11 cellular contexts compared by ENCODE assay signal in genomic region chr7:117808273-117808868, GRCh38.
DNase-seq lines count a peak whose midpoint lies in the region; ATAC-seq and TF ChIP-seq lines count a peak whose summit lies in the region.
"Had no signal": no experiment of that assay in that cellular context is flagged by ENCODE, and none has a peak within 500 bp of the region (broad histone marks: within the 10 kb centered on the region; RNA-seq: fewer than 3 reads in every experiment).

No MANE protein-coding gene starts in this region.

- DNase-seq in BE2C = peak; percentile 63
- peak; percentile 92 for DNase-seq in NCI-H2227 (lab: John Stamatoyannopoulos, UW; ENCODE audit: unreplicated experiment)
- no peak for DNase-seq in mesothelial cell of epicardium (ENCODE audit: low spot score in 2 of 2, unreplicated experiment in 2 of 2)
- DNase-seq in T-cell = no peak
- DNase-seq in CD8-positive, alpha-beta T cell = no peak
- DNase-seq in HEK293T (ENCODE audit: extremely low spot score) = no peak
- DNase-seq: activated CD4-positive, alpha-beta T cell treated with anti-CD3 and anti-CD28 coated beads for 48 hours; gastrocnemius medialis had no signal

- H3K27me3 ChIP-seq in BE2C = no peaks in the 10 kb centered on the region
- H3K27me3 ChIP-seq in endocrine pancreas (ENCODE audit: control insufficient read depth, insufficient read depth, low read length) = no peaks in the 10 kb centered on the region
- no peaks in the 10 kb centered on the region for H3K27me3 ChIP-seq in CD8-positive, alpha-beta T cell (ENCODE audit: insufficient read depth, low read length)
- H3K27me3 ChIP-seq: gastrocnemius medialis had no signal

- H3K4me3 Mint-ChIP-seq in mesothelial cell of epicardium (no peak overlapping the region), T-cell (no peak overlapping the region)
- H3K4me3 Mint-ChIP-seq in CD8-positive, alpha-beta T cell = no peak overlapping the region

- H3K4me3 ChIP-seq in BE2C (ENCODE audit: low read depth, low read length) (peak overlapping the region; percentile 18), endocrine pancreas (ENCODE audit: control insufficient read depth, insufficient read depth, low read length) (peak overlapping the region; percentile 53)
- no peak overlapping the region for H3K4me3 ChIP-seq in CD8-positive, alpha-beta T cell (ENCODE audit: low read depth, low read length)
- H3K4me3 ChIP-seq: gastrocnemius medialis had no signal

- CTCF ChIA-PET in T-cell (lab: Charles Lee) = no interaction called here
- CTCF ChIA-PET in CD8-positive, alpha-beta T cell (lab: Charles Lee) = no interaction called here
- CTCF ChIA-PET in HEK293T (lab: Yijun Ruan, JAX) = no interaction called here

- H3K9me3 Mint-ChIP-seq in mesothelial cell of epicardium = no peaks in the 10 kb centered on the region
- H3K9me3 Mint-ChIP-seq in T-cell = peaks cover 0 to 3% (median 0%) of the 10 kb centered on the region in 3 donors
- no peaks in the 10 kb centered on the region for H3K9me3 Mint-ChIP-seq in CD8-positive, alpha-beta T cell

- intact Hi-C loops in CD8-positive, alpha-beta T cell (cut with DNase I, micrococcal nuclease) = no loop called here

- H3K27ac Mint-ChIP-seq in mesothelial cell of epicardium (peak overlapping the region; percentile 63), T-cell (no peak overlapping the region)
- no peak overlapping the region for H3K27ac Mint-ChIP-seq in CD8-positive, alpha-beta T cell

- no peak overlapping the region for H3K27ac ChIP-seq in CD8-positive, alpha-beta T cell (ENCODE audit: low read depth, low read length)
- H3K27ac ChIP-seq: gastrocnemius medialis had no signal

- no peak overlapping the region for H3K9ac ChIP-seq in endocrine pancreas (ENCODE audit: control insufficient read depth, insufficient read depth, low read length)

- H3K4me1 ChIP-seq in BE2C = peaks cover 10% of the 10 kb centered on the region
- peaks cover 13% of the 10 kb centered on the region for H3K4me1 ChIP-seq in endocrine pancreas (ENCODE audit: control insufficient read depth, insufficient read depth, low read length)
- H3K4me1 ChIP-seq in CD8-positive, alpha-beta T cell (ENCODE audit: insufficient read depth, low read length) = no peaks in the 10 kb centered on the region
- H3K4me1 ChIP-seq: gastrocnemius medialis had no signal

- no peaks in the 10 kb centered on the region for H3K27me3 Mint-ChIP-seq in mesothelial cell of epicardium (ENCODE audit: low read depth)
- H3K27me3 Mint-ChIP-seq in T-cell = no peaks in the 10 kb centered on the region
- H3K27me3 Mint-ChIP-seq in CD8-positive, alpha-beta T cell (ENCODE audit: low read depth) = no peaks in the 10 kb centered on the region

- ATAC-seq in T-cell (replicated peaks in 1 of 4) = no peak
- no peak for ATAC-seq in CD8-positive, alpha-beta T cell
- ATAC-seq in HG03565 (IDR thresholded peaks at IDR 0.05; ENCODE audit: unreplicated experiment) = no peak
- ATAC-seq: gastrocnemius medialis, Panc1 had no signal

- H3K9me3 ChIP-seq in BE2C (no peaks in the 10 kb centered on the region), endocrine pancreas (ENCODE audit: control insufficient read depth, low read length) (no peaks in the 10 kb centered on the region)
- H3K9me3 ChIP-seq in CD8-positive, alpha-beta T cell (ENCODE audit: low read length) = no peaks in the 10 kb centered on the region
- H3K9me3 ChIP-seq: gastrocnemius medialis had no signal

- H3K4me1 Mint-ChIP-seq in mesothelial cell of epicardium = peaks cover 29% of the 10 kb centered on the region
- no peaks in the 10 kb centered on the region for H3K4me1 Mint-ChIP-seq in T-cell
- H3K4me1 Mint-ChIP-seq in CD8-positive, alpha-beta T cell (ENCODE audit: low read depth) = no peaks in the 10 kb centered on the region

- TF ChIP-seq CTCF in BE2C (IDR thresholded peaks at IDR 0.05; ENCODE audit: low read depth, low read length) (no peak), mesothelial cell of epicardium (IDR thresholded peaks at IDR 0.05; ENCODE audit: unreplicated experiment) (no peak)
- TF ChIP-seq CTCF in CD8-positive, alpha-beta T cell (IDR thresholded peaks at IDR 0.05) = no peak

- POLR2A ChIA-PET in T-cell (lab: Charles Lee) = interaction anchor here in 1 of 2 donors (0.5 to 0.7 kb wide), 2 partner anchors 14 to 62 kb away, joined by 4 to 8 read pairs; no protein-coding TSS in a partner anchor
- POLR2A ChIA-PET in CD8-positive, alpha-beta T cell (lab: Charles Lee) = no interaction called here
- POLR2A ChIA-PET in HEK293T (lab: Yijun Ruan, JAX) = no interaction called here

- H3K36me3 ChIP-seq in BE2C (no peaks in the 10 kb centered on the region), endocrine pancreas (ENCODE audit: control insufficient read depth, insufficient read depth, low read length) (no peaks in the 10 kb centered on the region)
- H3K36me3 ChIP-seq in CD8-positive, alpha-beta T cell (ENCODE audit: insufficient read depth, low read length) = no peaks in the 10 kb centered on the region
- H3K36me3 ChIP-seq: gastrocnemius medialis had no signal

- no peaks in the 10 kb centered on the region for H3K36me3 Mint-ChIP-seq in mesothelial cell of epicardium
- H3K36me3 Mint-ChIP-seq in T-cell = no peaks in the 10 kb centered on the region
- H3K36me3 Mint-ChIP-seq in CD8-positive, alpha-beta T cell = no peaks in the 10 kb centered on the region

TF ChIP-seq in HEK293T, 16 proteins besides CTCF, POLR2A, EP300 and RAD21:
- no peak for TF ChIP-seq FOXA1 (IDR thresholded peaks at IDR 0.05)
- no peak for TF ChIP-seq SP1 (IDR thresholded peaks at IDR 0.05)

Comparison
In these comparisons a context has a peak if more than half of its experiments do, and no peak if none do; other contexts are left out.
1. DNase-seq: peak in BE2C (single experiment) and NCI-H2227 (single experiment); none in mesothelial cell of epicardium (0 of 2), T-cell (0 of 34), CD8-positive, alpha-beta T cell (0 of 7) and HEK293T (single experiment).